In the genomic region with DNA sequence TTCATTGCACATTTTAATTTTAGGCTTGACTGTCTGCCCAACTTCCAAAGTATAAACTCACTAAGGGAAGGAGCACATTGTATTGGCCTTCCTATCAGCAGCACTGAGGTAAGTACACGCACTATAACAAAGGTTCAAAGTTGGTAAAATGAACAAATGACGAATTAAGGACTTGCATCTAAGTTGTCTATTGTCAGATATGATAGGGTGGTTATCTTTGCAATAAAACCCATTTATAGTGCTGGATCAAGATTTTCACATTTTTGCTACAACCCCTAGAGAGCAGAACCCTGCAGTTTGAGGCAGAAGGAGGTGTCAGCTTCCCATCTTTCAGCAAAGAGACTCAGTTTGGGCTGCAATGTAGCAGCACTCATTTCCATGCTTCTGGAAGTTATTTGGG, we compare ENCODE assay signal across 20 cellular contexts. TPM values are rescaled to one million over a fixed set of nuclear protein-coding genes. Genes with fewer than 3 reads are reported as not detected.
A peak's percentile ranks its signal among the peaks of the same experiment; 100 is the strongest.
DNase-seq lines count a peak whose midpoint lies in the region; ATAC-seq and TF ChIP-seq lines count a peak whose summit lies in the region.
"Had no signal": no experiment of that assay in that cellular context is flagged by ENCODE, and none has a peak within 500 bp of the region (broad histone marks: within the 10 kb centered on the region; RNA-seq: fewer than 3 reads in every experiment).

No MANE protein-coding gene starts in this region.

- dilution Hi-C loops in mammary epithelial cell (cut with HindIII; ENCODE audit: low sequenced_read_pairs): no loop called here

- no peak overlapping the region for H3K4me3 Mint-ChIP-seq in T-helper 17 cell
- H3K4me3 Mint-ChIP-seq: activated naive CD4-positive, alpha-beta T cell treated with anti-CD3 and anti-CD28 coated beads for 36 hours had no signal

- in situ Hi-C loops in mammary epithelial cell (cut with MboI; ENCODE audit: low sequenced_read_pairs in 2 of 2): no loop called here

- H3K4me3 ChIP-seq in BLaER1 treated with 17β-estradiol and CSF1 and Interleukin-3, amounts not matched to agents 10 nM and 100 nM: no peak overlapping the region
- peak overlapping the region; percentile 24; the same call in 1 of the 2 replicates for H3K4me3 ChIP-seq in HUES48 (ENCODE audit: low read depth, low read length)
- H3K4me3 ChIP-seq in mammary epithelial cell (replicated peaks in 1 of 3; ENCODE audit: insufficient read depth in 1 of 3, low read depth in 2 of 3, low read length in 3 of 3): no peak overlapping the region
- peak overlapping the region; percentile 84 for H3K4me3 ChIP-seq in neural cell (ENCODE audit: low read length)
- H3K4me3 ChIP-seq: coronary artery had no signal

- H4K20me1 ChIP-seq in BLaER1 treated with 17β-estradiol and CSF1 and Interleukin-3, amounts not matched to agents 10 nM and 100 nM: peaks cover 0 to 57% (median 21%) of the 10 kb centered on the region in 11 experiments; a peak in 16 of 22 replicates
- H4K20me1 ChIP-seq in mammary epithelial cell (ENCODE audit: insufficient read depth, low read length) (no peaks in the 10 kb centered on the region), neural cell (ENCODE audit: insufficient read depth) (no peaks in the 10 kb centered on the region)

- DNase-seq in mammary epithelial cell: no peak
- DNase-seq in T-helper 17 cell: no peak
- DNase-seq: activated CD4-positive, alpha-beta T cell treated with anti-CD3 and anti-CD28 coated beads, Interleukin-2, amount 50 U/mL, for 48 hours; activated naive CD4-positive, alpha-beta T cell treated with anti-CD3 and anti-CD28 coated beads for 36 hours; COR-L47; EL; foreskin melanocyte; HCEC 1CT; left colon; NCI-H1436; stimulated activated CD4-positive, alpha-beta T cell treated with anti-CD3 and anti-CD28 coated beads, Interleukin-4, amount 100 ng/mL, for 1 hour; T-helper 1 cell had no signal

- BruUV-seq in mammary epithelial cell (replicated peaks; lab: Mats Ljungman, UMichigan): no TSS peak

- no peak overlapping the region for H2AFZ ChIP-seq in mammary epithelial cell (ENCODE audit: low read depth, low read length)
- H2AFZ ChIP-seq in neural cell (ENCODE audit: low read depth, low read length): no peak overlapping the region

- H3K36me3 ChIP-seq in BLaER1 treated with 17β-estradiol and CSF1 and Interleukin-3, amounts not matched to agents 10 nM and 100 nM: peaks cover 0 to 21% (median 10%) of the 10 kb centered on the region in 11 experiments; a peak in 13 of 22 replicates
- H3K36me3 ChIP-seq in HUES48 (ENCODE audit: control insufficient read depth, insufficient read depth, low read length) (no peaks in the 10 kb centered on the region), mammary epithelial cell (ENCODE audit: insufficient read depth, low read length) (no peaks in the 10 kb centered on the region), neural cell (ENCODE audit: insufficient read depth, low read length) (no peaks in the 10 kb centered on the region)

- H3K4me1 ChIP-seq in BLaER1 treated with 17β-estradiol and CSF1 and Interleukin-3, amounts not matched to agents 10 nM and 100 nM: peaks cover 38 to 52% (median 45%) of the 10 kb centered on the region in 10 experiments
- peaks cover 51% of the 10 kb centered on the region for H3K4me1 ChIP-seq in HUES48 (ENCODE audit: control insufficient read depth, insufficient read depth, low read length)
- peaks cover 22% of the 10 kb centered on the region for H3K4me1 ChIP-seq in mammary epithelial cell (ENCODE audit: insufficient read depth, low read length)

- H3K36me3 Mint-ChIP-seq in T-helper 17 cell (ENCODE audit: low read depth): peaks cover 4% of the 10 kb centered on the region

- no peak for TF ChIP-seq RAD21 in neural cell (conservative IDR thresholded peaks at IDR 0.05)

- H3K9me2 ChIP-seq in neural cell (ENCODE audit: insufficient read depth, low read length): no peaks in the 10 kb centered on the region

- H3K27me3 Mint-ChIP-seq in T-helper 17 cell: peaks cover 48% of the 10 kb centered on the region

- peak overlapping the region; percentile 51 to 98 (median 92) for H3K4me2 ChIP-seq in BLaER1 treated with 17β-estradiol and CSF1 and Interleukin-3, amounts not matched to agents 10 nM and 100 nM
- H3K4me2 ChIP-seq in mammary epithelial cell (ENCODE audit: insufficient read depth, low read depth, low read length) (peak overlapping the region; percentile 34), neural cell (ENCODE audit: low read length) (peak overlapping the region; percentile 58)

- H3K79me2 ChIP-seq in mammary epithelial cell (ENCODE audit: insufficient read depth, low read length) (peaks cover 83% of the 10 kb centered on the region), neural cell (replicated peaks; ENCODE audit: insufficient read depth, low read length) (peaks cover 74% of the 10 kb centered on the region)

- no peaks in the 10 kb centered on the region for H3K27me3 ChIP-seq in BLaER1 treated with 17β-estradiol and CSF1 and Interleukin-3, amounts not matched to agents 10 nM and 100 nM
- H3K27me3 ChIP-seq in HUES48 (ENCODE audit: control insufficient read depth, insufficient read depth, low read length) (no peaks in the 10 kb centered on the region), mammary epithelial cell (ENCODE audit: insufficient read depth, low read length) (no peaks in the 10 kb centered on the region), neural cell (ENCODE audit: insufficient read depth, low read depth, low read length) (no peaks in the 10 kb centered on the region)

- no peaks in the 10 kb centered on the region for H3F3A ChIP-seq in neural cell (ENCODE audit: insufficient read depth, low read length, poor library complexity, severe bottlenecking)

- H3K9ac ChIP-seq in BLaER1 treated with 17β-estradiol and CSF1 and Interleukin-3, amounts not matched to agents 10 nM and 100 nM: no peak overlapping the region
- H3K9ac ChIP-seq in HUES48 (ENCODE audit: low read depth, low read length): no peak overlapping the region
- no peak overlapping the region for H3K9ac ChIP-seq in mammary epithelial cell (ENCODE audit: insufficient read depth, low read length)
- H3K9ac ChIP-seq in neural cell (ENCODE audit: low read length): no peak overlapping the region

- H3K27ac Mint-ChIP-seq in T-helper 17 cell: no peak overlapping the region
- H3K27ac Mint-ChIP-seq: activated naive CD4-positive, alpha-beta T cell treated with anti-CD3 and anti-CD28 coated beads for 36 hours had no signal

- TF ChIP-seq CTCF in mammary epithelial cell (conservative IDR thresholded peaks at IDR 0.05 in 1 of 2, IDR thresholded peaks at IDR 0.05 in 1 of 2; ENCODE audit: extremely low read depth in 1 of 2, insufficient read depth in 1 of 2, low read depth in 1 of 2, low read length in 2 of 2) (no peak), neural cell (IDR thresholded peaks at IDR 0.05; ENCODE audit: poor library complexity, severe bottlenecking) (no peak)

- intact Hi-C loops in mammary epithelial cell (cut with micrococcal nuclease): no loop called here

- H3K9me3 ChIP-seq in BLaER1 treated with 17β-estradiol and CSF1 and Interleukin-3, amounts not matched to agents 10 nM and 100 nM (replicated peaks in 1 of 11): peaks cover 0 to 6% (median 0%) of the 10 kb centered on the region in 11 experiments; a peak in 3 of 22 replicates
- H3K9me3 ChIP-seq in HUES48 (ENCODE audit: control insufficient read depth, insufficient read depth, low read length): no peaks in the 10 kb centered on the region
- no peaks in the 10 kb centered on the region for H3K9me3 ChIP-seq in mammary epithelial cell (replicated peaks; ENCODE audit: insufficient read depth, low read length)
- H3K9me3 ChIP-seq in neural cell (ENCODE audit: low read length): no peaks in the 10 kb centered on the region
- H3K9me3 ChIP-seq in T-helper 17 cell (ENCODE audit: control insufficient read depth, low read length, poor library complexity, severe bottlenecking): no peaks in the 10 kb centered on the region

- CTCF ChIA-PET in mammary epithelial cell (lab: Charles Lee; ENCODE audit: low non-redundant PET): no interaction called here

- ATAC-seq in HG02759 (IDR thresholded peaks at IDR 0.05; ENCODE audit: unreplicated experiment) (no peak), T-helper 17 cell (no peak), HG03045 (IDR thresholded peaks at IDR 0.05; ENCODE audit: unreplicated experiment) (no peak), HG03439 (IDR thresholded peaks at IDR 0.05; ENCODE audit: unreplicated experiment) (no peak)
- ATAC-seq: left colon had no signal

- 96% methylated on average over 2 of the region's 2 CpGs for WGBS in mammary epithelial cell (ENCODE audit: low coverage, missing lambda C conversion rate)

- no peak overlapping the region for H3K27ac ChIP-seq in BLaER1 treated with 17β-estradiol and CSF1 and Interleukin-3, amounts not matched to agents 10 nM and 100 nM
- H3K27ac ChIP-seq in HUES48 (ENCODE audit: low read depth, low read length) (no peak overlapping the region), mammary epithelial cell (ENCODE audit: insufficient read depth, low read depth, low read length) (no peak overlapping the region), neural cell (ENCODE audit: low read length) (no peak overlapping the region)
- H3K27ac ChIP-seq: coronary artery, epithelial cell of prostate had no signal

- TF ChIP-seq EP300 in neural cell (conservative IDR thresholded peaks at IDR 0.05; ENCODE audit: poor library complexity, severe bottlenecking): no peak

- peaks cover 7% of the 10 kb centered on the region for H3K4me1 Mint-ChIP-seq in T-helper 17 cell

TF ChIP-seq in neural cell, 6 proteins besides CTCF, POLR2A, EP300 and RAD21:
- TF ChIP-seq POLR2AphosphoS5 (IDR thresholded peaks at IDR 0.05): no peak

RNA-seq across cellular contexts. Expression of gene HOMER1, which starts 5.1 kb away (rescaled TPM):
- total RNA-seq in mammary epithelial cell (10 to 100 TPM; 19.1 to 24.7 TPM), T-helper 17 cell (1 to 10 TPM; 2.1 to 2.2 TPM)
- polyA plus RNA-seq in mammary epithelial cell (5.2 TPM), neural cell (28.1 and 30.6 TPM in 2 replicates)
- polyA minus RNA-seq in mammary epithelial cell (3.8 TPM), neural cell (77.9 and 84.5 TPM in 2 replicates)

Comparison
In these comparisons a context has a peak if more than half of its experiments do, and no peak if none do; other contexts are left out.
1. H3K4me2 ChIP-seq: peak in every context shown above with its lines; median percentile 92 in BLaER1 treated with 17β-estradiol and CSF1 and Interleukin-3, amounts not matched to agents 10 nM and 100 nM; 58 in neural cell; 34 in mammary epithelial cell.
2. H3K4me3 ChIP-seq: peak in HUES48 (single experiment) and neural cell (single experiment); none in BLaER1 treated with 17β-estradiol and CSF1 and Interleukin-3, amounts not matched to agents 10 nM and 100 nM (0 of 10) and mammary epithelial cell (0 of 3).
3. RNA of gene HOMER1, which starts 5.1 kb away (total RNA-seq): 19.1 to 24.7 TPM in mammary epithelial cell; 2.1 to 2.2 TPM in T-helper 17 cell; every median in the first group is over 4 times any median in the second.